In genomic region chr14:52553002-52553670, GRCh38 we compare ENCODE assay signal across 8 cellular contexts. TPM values are rescaled to one million over a fixed set of nuclear protein-coding genes. Genes with fewer than 3 reads are reported as not detected.
DNase-seq lines count a peak whose midpoint lies in the region; ATAC-seq and TF ChIP-seq lines count a peak whose summit lies in the region.

No MANE protein-coding gene starts in this region.

- peaks cover 29% of the 10 kb centered on the region for H3K4me1 Mint-ChIP-seq in activated T-cell treated with anti-CD3 and anti-CD28 coated beads, Interleukin-2, amount 50 U/mL, for 24 hours (ENCODE audit: low read depth)

- H3K36me3 Mint-ChIP-seq in activated T-cell treated with anti-CD3 and anti-CD28 coated beads, Interleukin-2, amount 50 U/mL, for 24 hours (ENCODE audit: low read depth) = peaks cover 2% of the 10 kb centered on the region

- H3K27ac Mint-ChIP-seq in activated T-cell treated with anti-CD3 and anti-CD28 coated beads, Interleukin-2, amount 50 U/mL, for 24 hours = peak overlapping the region; percentile 58

- DNase-seq in NCI-H187 (lab: John Stamatoyannopoulos, UW) (peak; percentile 17 to 31), NCI-H187 treated with DMSO at 0.1 percent for 48 hours (lab: John Stamatoyannopoulos, UW) (no peak), NCI-H526 treated with DMSO at 0.1 percent for 48 hours (lab: John Stamatoyannopoulos, UW) (peak; percentile 58), fibroblast of villous mesenchyme (ENCODE audit: low read depth) (peak; percentile 5), occipital lobe (lab: John Stamatoyannopoulos, UW) (peak; percentile 46), ureter (ENCODE audit: low spot score) (peak; percentile 46)
- peak; percentile 67 for DNase-seq in activated T-cell treated with anti-CD3 and anti-CD28 coated beads, Interleukin-2, amount 50 U/mL, for 24 hours

- H3K4me3 Mint-ChIP-seq in activated T-cell treated with anti-CD3 and anti-CD28 coated beads, Interleukin-2, amount 50 U/mL, for 24 hours = peak overlapping the region; percentile 87

- H3K4me3 ChIP-seq in fibroblast of villous mesenchyme (ENCODE audit: low read depth, low read length) = peak overlapping the region; percentile 76

- TF ChIP-seq CTCF in fibroblast of villous mesenchyme (IDR thresholded peaks at IDR 0.05; ENCODE audit: insufficient read depth, low read depth, low read length) = no peak

- peak; percentile 26 for ATAC-seq in HG03064 (IDR thresholded peaks at IDR 0.05; ENCODE audit: low read depth, unreplicated experiment)

- peaks cover 8% of the 10 kb centered on the region for H3K27me3 Mint-ChIP-seq in activated T-cell treated with anti-CD3 and anti-CD28 coated beads, Interleukin-2, amount 50 U/mL, for 24 hours

- H3K9me3 Mint-ChIP-seq in activated T-cell treated with anti-CD3 and anti-CD28 coated beads, Interleukin-2, amount 50 U/mL, for 24 hours = no peaks in the 10 kb centered on the region

RNA-seq across cellular contexts. Expression of gene GPR137C, which starts 0.5 kb away (rescaled TPM):
- 0.32 and 0.43 TPM in 2 replicates for total RNA-seq in fibroblast of villous mesenchyme
- 27.8 TPM for total RNA-seq in occipital lobe
- total RNA-seq in ureter = 2.2 TPM

RNA-seq across cellular contexts. Expression of gene TXNDC16, which starts 0.8 kb away (rescaled TPM):
- total RNA-seq in fibroblast of villous mesenchyme (3.0 and 3.9 TPM in 2 replicates), occipital lobe (73.8 TPM), ureter (4.0 TPM)

Comparison
In these comparisons a context has a peak if more than half of its experiments do, and no peak if none do; other contexts are left out.
1. RNA of gene TXNDC16, which starts 0.8 kb away (total RNA-seq): 73.8 TPM in occipital lobe (single experiment); 4.0 TPM in ureter (single experiment) and 3.0 to 3.9 TPM in fibroblast of villous mesenchyme; every median in the first group is over 10 times any median in the second.